Comparison of ENCODE assay signal across 1 cellular context in genomic region chr12:6843118-6843902, GRCh38.
TF ChIP-seq lines count a peak whose summit lies in the region.

No MANE protein-coding gene starts in this region.

TF ChIP-seq in GM12878, 131 proteins besides CTCF, POLR2A, EP300 and RAD21:
- TF ChIP-seq MEF2A (IDR thresholded peaks at IDR 0.05; ENCODE audit: insufficient read depth, low read depth, low read length) (no peak), RBBP5 (conservative IDR thresholded peaks at IDR 0.05) (no peak), RAD51 (IDR thresholded peaks at IDR 0.05) (no peak), TCF3 (IDR thresholded peaks at IDR 0.05; ENCODE audit: borderline replicate concordance, insufficient read depth, low read depth, low read length) (no peak), ZNF217 (IDR thresholded peaks at IDR 0.05) (no peak), MTA3 (IDR thresholded peaks at IDR 0.05; ENCODE audit: borderline replicate concordance, low read length) (no peak), BCLAF1 (IDR thresholded peaks at IDR 0.05) (no peak), IRF4 (IDR thresholded peaks at IDR 0.05; ENCODE audit: low read depth, low read length) (no peak), E4F1 (IDR thresholded peaks at IDR 0.05; ENCODE audit: borderline replicate concordance, partially characterized antibody) (no peak), ATF7 (IDR thresholded peaks at IDR 0.05; ENCODE audit: low read depth) (no peak), ZBTB33 (IDR thresholded peaks at IDR 0.05) (no peak), NBN (IDR thresholded peaks at IDR 0.05) (no peak), ZNF207 (IDR thresholded peaks at IDR 0.05; ENCODE audit: borderline replicate concordance) (no peak), PRDM15 (CRISPR knock-in tag; IDR thresholded peaks at IDR 0.05) (no peak), MEF2B (IDR thresholded peaks at IDR 0.05; ENCODE audit: partially characterized antibody, poor library complexity, severe bottlenecking) (no peak), SMAD5 (IDR thresholded peaks at IDR 0.05; ENCODE audit: low read depth) (no peak), ZBTB40 (IDR thresholded peaks at IDR 0.05; ENCODE audit: borderline replicate concordance) (no peak), CUX1 (IDR thresholded peaks at IDR 0.05; ENCODE audit: insufficient replicate concordance, low read depth, low read length) (no peak), FOS (IDR thresholded peaks at IDR 0.05; ENCODE audit: borderline replicate concordance, extremely low read depth, insufficient read length) (no peak), E2F4 (IDR thresholded peaks at IDR 0.05; ENCODE audit: low read depth, low read length) (no peak)
